Comparison of ENCODE assay signal across 1 cellular context in the genomic region with DNA sequence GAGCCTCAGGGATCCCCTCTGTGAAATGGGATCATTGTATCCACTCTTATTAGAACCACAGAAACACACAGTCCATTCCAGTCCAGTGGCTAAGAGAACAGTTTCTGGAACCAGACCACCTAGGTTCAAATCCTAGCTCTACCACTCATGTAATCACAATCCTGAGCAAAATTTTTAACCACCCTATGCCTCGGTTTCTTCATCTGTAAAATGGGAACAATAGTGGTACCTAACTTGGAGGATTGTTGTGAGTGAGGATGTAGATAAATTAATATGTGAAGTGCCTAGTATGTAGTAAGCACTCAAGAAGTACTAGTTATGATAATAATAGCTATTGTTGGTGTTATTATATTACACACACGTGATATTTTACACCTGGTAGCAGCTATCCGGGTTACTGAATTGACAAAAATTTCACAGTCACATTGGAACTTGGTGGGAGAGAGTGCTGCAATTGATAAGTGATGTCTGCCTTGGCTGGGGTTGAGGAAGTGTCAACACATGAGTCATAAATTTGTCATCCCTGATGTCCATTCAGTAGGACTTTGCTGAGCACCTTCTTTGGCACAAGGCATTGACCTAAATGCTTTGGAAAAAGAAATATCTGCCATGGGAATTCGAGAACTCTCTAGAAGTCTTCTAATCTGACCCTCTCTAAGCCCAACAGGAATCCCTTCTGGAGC.
TF ChIP-seq lines count a peak whose summit lies in the region.

No MANE protein-coding gene starts in this region.

TF ChIP-seq in liver, 16 proteins besides CTCF, POLR2A, EP300 and RAD21 (continued from another document):
- TF ChIP-seq, protein P1, sequence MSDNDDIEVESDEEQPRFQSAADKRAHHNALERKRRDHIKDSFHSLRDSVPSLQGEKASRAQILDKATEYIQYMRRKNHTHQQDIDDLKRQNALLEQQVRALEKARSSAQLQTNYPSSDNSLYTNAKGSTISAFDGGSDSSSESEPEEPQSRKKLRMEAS (IDR thresholded peaks at IDR 0.05) = peak; percentile 73
- TF ChIP-seq YY1 (IDR thresholded peaks at IDR 0.05) (peak; percentile 79), FOXA1 (IDR thresholded peaks at IDR 0.05) (peak; percentile 83), RXRA (IDR thresholded peaks at IDR 0.05) (peak in 1 of 2 donors; percentile 69), JUND (IDR thresholded peaks at IDR 0.05) (peak; percentile 93 to 99), NR2F2 (IDR thresholded peaks at IDR 0.05) (no peak)
